ENCODE assay signal across 8 cellular contexts in genomic region chr6:129709909-129710721, GRCh38. TPM values are rescaled to one million over a fixed set of nuclear protein-coding genes. Genes with fewer than 3 reads are reported as not detected.
DNase-seq lines count a peak whose midpoint lies in the region; ATAC-seq and TF ChIP-seq lines count a peak whose summit lies in the region.

A gene with protein sequence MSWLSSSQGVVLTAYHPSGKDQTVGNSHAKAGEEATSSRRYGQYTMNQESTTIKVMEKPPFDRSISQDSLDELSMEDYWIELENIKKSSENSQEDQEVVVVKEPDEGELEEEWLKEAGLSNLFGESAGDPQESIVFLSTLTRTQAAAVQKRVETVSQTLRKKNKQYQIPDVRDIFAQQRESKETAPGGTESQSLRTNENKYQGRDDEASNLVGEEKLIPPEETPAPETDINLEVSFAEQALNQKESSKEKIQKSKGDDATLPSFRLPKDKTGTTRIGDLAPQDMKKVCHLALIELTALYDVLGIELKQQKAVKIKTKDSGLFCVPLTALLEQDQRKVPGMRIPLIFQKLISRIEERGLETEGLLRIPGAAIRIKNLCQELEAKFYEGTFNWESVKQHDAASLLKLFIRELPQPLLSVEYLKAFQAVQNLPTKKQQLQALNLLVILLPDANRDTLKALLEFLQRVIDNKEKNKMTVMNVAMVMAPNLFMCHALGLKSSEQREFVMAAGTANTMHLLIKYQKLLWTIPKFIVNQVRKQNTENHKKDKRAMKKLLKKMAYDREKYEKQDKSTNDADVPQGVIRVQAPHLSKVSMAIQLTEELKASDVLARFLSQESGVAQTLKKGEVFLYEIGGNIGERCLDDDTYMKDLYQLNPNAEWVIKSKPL (minus strand): TSS chr6:129710177. CDS start chr6:129710136, 41 bp downstream.

- H3K36me3 Mint-ChIP-seq in activated T-helper 2 cell treated with anti-CD3 and anti-CD28 coated beads, Interferon-gamma antibody, Interleukin-2, Interleukin-4, amounts not matched to agents 10 μg/mL and 5 μg/mL and 100 μg/mL, durations not matched to agents 14 hours and 24 hours and 36 hours (ENCODE audit: low read depth), result peaks cover 20% of the 10 kb centered on the region
- peaks cover 3% of the 10 kb centered on the region for H3K36me3 Mint-ChIP-seq in nephron (ENCODE audit: low read depth)
- H3K36me3 Mint-ChIP-seq in stimulated activated naive CD8-positive, alpha-beta T cell treated with anti-CD3 and anti-CD28 coated beads, Interleukin-15, Interleukin-2, amounts not matched to agents 100 ng/mL and 50 ng/mL, for 24 hours (ENCODE audit: low read depth), result no peaks in the 10 kb centered on the region

- peak within 1 kb of the TSS; percentile 80 for H3K4me3 ChIP-seq in fibroblast of pulmonary artery (replicated peaks; ENCODE audit: low read depth, low read length)

- peak within 1 kb of the TSS; percentile 87 for H3K27ac Mint-ChIP-seq in activated T-helper 2 cell treated with anti-CD3 and anti-CD28 coated beads, Interferon-gamma antibody, Interleukin-2, Interleukin-4, amounts not matched to agents 10 μg/mL and 5 μg/mL and 100 μg/mL, durations not matched to agents 14 hours and 24 hours and 36 hours
- H3K27ac Mint-ChIP-seq in nephron, result peak within 1 kb of the TSS; percentile 86 to 97 (median 93)
- peak within 1 kb of the TSS; percentile 90 for H3K27ac Mint-ChIP-seq in stimulated activated naive CD8-positive, alpha-beta T cell treated with anti-CD3 and anti-CD28 coated beads, Interleukin-15, Interleukin-2, amounts not matched to agents 100 ng/mL and 50 ng/mL, for 24 hours

- no peaks in the 10 kb centered on the region for H3K9me3 Mint-ChIP-seq in activated T-helper 2 cell treated with anti-CD3 and anti-CD28 coated beads, Interferon-gamma antibody, Interleukin-2, Interleukin-4, amounts not matched to agents 10 μg/mL and 5 μg/mL and 100 μg/mL, durations not matched to agents 14 hours and 24 hours and 36 hours
- H3K9me3 Mint-ChIP-seq in nephron, result no peaks in the 10 kb centered on the region
- H3K9me3 Mint-ChIP-seq in stimulated activated naive CD8-positive, alpha-beta T cell treated with anti-CD3 and anti-CD28 coated beads, Interleukin-15, Interleukin-2, amounts not matched to agents 100 ng/mL and 50 ng/mL, for 24 hours, result no peaks in the 10 kb centered on the region

- DNase-seq in CMK (ENCODE audit: low read depth) (peak; percentile 77), RKO (ENCODE audit: low spot score) (peak; percentile 94), fibroblast of pulmonary artery (ENCODE audit: low read depth) (peak; percentile 92)
- DNase-seq in activated T-helper 2 cell treated with anti-CD3 and anti-CD28 coated beads, Interferon-gamma antibody, Interleukin-2, Interleukin-4, amounts not matched to agents 10 μg/mL and 5 μg/mL and 100 μg/mL, durations not matched to agents 14 hours and 24 hours and 36 hours (ENCODE audit: low spot score), result peak; percentile 71

- H3K4me3 Mint-ChIP-seq in activated T-helper 2 cell treated with anti-CD3 and anti-CD28 coated beads, Interferon-gamma antibody, Interleukin-2, Interleukin-4, amounts not matched to agents 10 μg/mL and 5 μg/mL and 100 μg/mL, durations not matched to agents 14 hours and 24 hours and 36 hours (ENCODE audit: low read depth), result peak within 1 kb of the TSS; percentile 93
- H3K4me3 Mint-ChIP-seq in nephron, result peak within 1 kb of the TSS; percentile 95 to 96 (median 95)
- peak within 1 kb of the TSS; percentile 93 for H3K4me3 Mint-ChIP-seq in stimulated activated naive CD8-positive, alpha-beta T cell treated with anti-CD3 and anti-CD28 coated beads, Interleukin-15, Interleukin-2, amounts not matched to agents 100 ng/mL and 50 ng/mL, for 24 hours

- intact Hi-C loops in activated T-helper 2 cell treated with anti-CD3 and anti-CD28 coated beads, Interferon-gamma antibody, Interleukin-2, Interleukin-4, amounts not matched to agents 10 μg/mL and 5 μg/mL and 100 μg/mL, durations not matched to agents 14 hours and 24 hours and 36 hours (cut with micrococcal nuclease), result loop anchor here (1.0 to 2.0 kb wide), 2 partner anchors 15 to 38 kb away; no protein-coding TSS in a partner anchor

- H3K4me1 Mint-ChIP-seq in activated T-helper 2 cell treated with anti-CD3 and anti-CD28 coated beads, Interferon-gamma antibody, Interleukin-2, Interleukin-4, amounts not matched to agents 10 μg/mL and 5 μg/mL and 100 μg/mL, durations not matched to agents 14 hours and 24 hours and 36 hours (ENCODE audit: low read depth), result peaks cover 51% of the 10 kb centered on the region
- H3K4me1 Mint-ChIP-seq in nephron, result peaks cover 32% of the 10 kb centered on the region
- peaks cover 36% of the 10 kb centered on the region for H3K4me1 Mint-ChIP-seq in stimulated activated naive CD8-positive, alpha-beta T cell treated with anti-CD3 and anti-CD28 coated beads, Interleukin-15, Interleukin-2, amounts not matched to agents 100 ng/mL and 50 ng/mL, for 24 hours (ENCODE audit: low read depth)

- TF ChIP-seq CTCF in fibroblast of pulmonary artery (IDR thresholded peaks at IDR 0.05; ENCODE audit: low read length, missing control alignments) (no peak), nephron (IDR thresholded peaks at IDR 0.05; ENCODE audit: unreplicated experiment in 3 of 3) (no peak)

- peak; percentile 96 for ATAC-seq in GM19452 (IDR thresholded peaks at IDR 0.05; ENCODE audit: unreplicated experiment)
- ATAC-seq in HG03575 (IDR thresholded peaks at IDR 0.05; ENCODE audit: extremely low read depth, insufficient number of reproducible peaks, low FRiP score, unreplicated experiment), result peak; percentile 85

- no peaks in the 10 kb centered on the region for H3K27me3 Mint-ChIP-seq in activated T-helper 2 cell treated with anti-CD3 and anti-CD28 coated beads, Interferon-gamma antibody, Interleukin-2, Interleukin-4, amounts not matched to agents 10 μg/mL and 5 μg/mL and 100 μg/mL, durations not matched to agents 14 hours and 24 hours and 36 hours (ENCODE audit: low read depth)
- H3K27me3 Mint-ChIP-seq in nephron (ENCODE audit: low read depth), result no peaks in the 10 kb centered on the region
- peaks cover 5% of the 10 kb centered on the region for H3K27me3 Mint-ChIP-seq in stimulated activated naive CD8-positive, alpha-beta T cell treated with anti-CD3 and anti-CD28 coated beads, Interleukin-15, Interleukin-2, amounts not matched to agents 100 ng/mL and 50 ng/mL, for 24 hours

RNA-seq across cellular contexts. Expression of the gene that starts here (rescaled TPM):
- 5.9 and 6.6 TPM in 2 replicates for total RNA-seq in activated T-helper 2 cell treated with anti-CD3 and anti-CD28 coated beads, Interferon-gamma antibody, Interleukin-2, Interleukin-4, amounts not matched to agents 10 μg/mL and 5 μg/mL and 100 μg/mL, durations not matched to agents 14 hours and 24 hours and 36 hours

Comparison
In these comparisons a context has a peak if more than half of its experiments do, and no peak if none do; other contexts are left out.
1. Peak in every context shown above with its lines: DNase-seq, ATAC-seq and H3K4me3 ChIP-seq.